Comparison of ENCODE assay signal across 1 cellular context in the genomic region with DNA sequence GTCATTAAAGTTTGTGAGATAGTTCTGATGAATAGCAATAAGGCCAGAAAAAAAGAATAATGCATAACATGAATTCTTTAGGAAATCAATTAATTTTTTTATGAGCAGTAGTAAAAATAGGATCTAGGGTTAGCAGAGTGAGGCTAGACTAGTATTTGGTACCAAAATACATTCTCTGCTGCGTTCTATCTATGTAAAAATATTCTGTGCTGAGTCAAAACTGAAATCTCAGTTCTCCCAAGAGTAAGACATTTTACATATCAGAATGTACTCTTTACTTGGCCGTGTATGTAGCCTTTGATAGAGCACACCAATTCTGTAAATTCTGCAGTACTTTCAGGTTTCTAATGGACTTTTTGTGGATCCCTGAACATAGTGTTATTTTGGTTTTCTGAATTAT.
TF ChIP-seq lines count a peak whose summit lies in the region.

No MANE protein-coding gene starts in this region.

TF ChIP-seq in GM23338, 12 proteins besides CTCF, POLR2A, EP300 and RAD21 (continued from another document):
- TF ChIP-seq, protein P1, sequence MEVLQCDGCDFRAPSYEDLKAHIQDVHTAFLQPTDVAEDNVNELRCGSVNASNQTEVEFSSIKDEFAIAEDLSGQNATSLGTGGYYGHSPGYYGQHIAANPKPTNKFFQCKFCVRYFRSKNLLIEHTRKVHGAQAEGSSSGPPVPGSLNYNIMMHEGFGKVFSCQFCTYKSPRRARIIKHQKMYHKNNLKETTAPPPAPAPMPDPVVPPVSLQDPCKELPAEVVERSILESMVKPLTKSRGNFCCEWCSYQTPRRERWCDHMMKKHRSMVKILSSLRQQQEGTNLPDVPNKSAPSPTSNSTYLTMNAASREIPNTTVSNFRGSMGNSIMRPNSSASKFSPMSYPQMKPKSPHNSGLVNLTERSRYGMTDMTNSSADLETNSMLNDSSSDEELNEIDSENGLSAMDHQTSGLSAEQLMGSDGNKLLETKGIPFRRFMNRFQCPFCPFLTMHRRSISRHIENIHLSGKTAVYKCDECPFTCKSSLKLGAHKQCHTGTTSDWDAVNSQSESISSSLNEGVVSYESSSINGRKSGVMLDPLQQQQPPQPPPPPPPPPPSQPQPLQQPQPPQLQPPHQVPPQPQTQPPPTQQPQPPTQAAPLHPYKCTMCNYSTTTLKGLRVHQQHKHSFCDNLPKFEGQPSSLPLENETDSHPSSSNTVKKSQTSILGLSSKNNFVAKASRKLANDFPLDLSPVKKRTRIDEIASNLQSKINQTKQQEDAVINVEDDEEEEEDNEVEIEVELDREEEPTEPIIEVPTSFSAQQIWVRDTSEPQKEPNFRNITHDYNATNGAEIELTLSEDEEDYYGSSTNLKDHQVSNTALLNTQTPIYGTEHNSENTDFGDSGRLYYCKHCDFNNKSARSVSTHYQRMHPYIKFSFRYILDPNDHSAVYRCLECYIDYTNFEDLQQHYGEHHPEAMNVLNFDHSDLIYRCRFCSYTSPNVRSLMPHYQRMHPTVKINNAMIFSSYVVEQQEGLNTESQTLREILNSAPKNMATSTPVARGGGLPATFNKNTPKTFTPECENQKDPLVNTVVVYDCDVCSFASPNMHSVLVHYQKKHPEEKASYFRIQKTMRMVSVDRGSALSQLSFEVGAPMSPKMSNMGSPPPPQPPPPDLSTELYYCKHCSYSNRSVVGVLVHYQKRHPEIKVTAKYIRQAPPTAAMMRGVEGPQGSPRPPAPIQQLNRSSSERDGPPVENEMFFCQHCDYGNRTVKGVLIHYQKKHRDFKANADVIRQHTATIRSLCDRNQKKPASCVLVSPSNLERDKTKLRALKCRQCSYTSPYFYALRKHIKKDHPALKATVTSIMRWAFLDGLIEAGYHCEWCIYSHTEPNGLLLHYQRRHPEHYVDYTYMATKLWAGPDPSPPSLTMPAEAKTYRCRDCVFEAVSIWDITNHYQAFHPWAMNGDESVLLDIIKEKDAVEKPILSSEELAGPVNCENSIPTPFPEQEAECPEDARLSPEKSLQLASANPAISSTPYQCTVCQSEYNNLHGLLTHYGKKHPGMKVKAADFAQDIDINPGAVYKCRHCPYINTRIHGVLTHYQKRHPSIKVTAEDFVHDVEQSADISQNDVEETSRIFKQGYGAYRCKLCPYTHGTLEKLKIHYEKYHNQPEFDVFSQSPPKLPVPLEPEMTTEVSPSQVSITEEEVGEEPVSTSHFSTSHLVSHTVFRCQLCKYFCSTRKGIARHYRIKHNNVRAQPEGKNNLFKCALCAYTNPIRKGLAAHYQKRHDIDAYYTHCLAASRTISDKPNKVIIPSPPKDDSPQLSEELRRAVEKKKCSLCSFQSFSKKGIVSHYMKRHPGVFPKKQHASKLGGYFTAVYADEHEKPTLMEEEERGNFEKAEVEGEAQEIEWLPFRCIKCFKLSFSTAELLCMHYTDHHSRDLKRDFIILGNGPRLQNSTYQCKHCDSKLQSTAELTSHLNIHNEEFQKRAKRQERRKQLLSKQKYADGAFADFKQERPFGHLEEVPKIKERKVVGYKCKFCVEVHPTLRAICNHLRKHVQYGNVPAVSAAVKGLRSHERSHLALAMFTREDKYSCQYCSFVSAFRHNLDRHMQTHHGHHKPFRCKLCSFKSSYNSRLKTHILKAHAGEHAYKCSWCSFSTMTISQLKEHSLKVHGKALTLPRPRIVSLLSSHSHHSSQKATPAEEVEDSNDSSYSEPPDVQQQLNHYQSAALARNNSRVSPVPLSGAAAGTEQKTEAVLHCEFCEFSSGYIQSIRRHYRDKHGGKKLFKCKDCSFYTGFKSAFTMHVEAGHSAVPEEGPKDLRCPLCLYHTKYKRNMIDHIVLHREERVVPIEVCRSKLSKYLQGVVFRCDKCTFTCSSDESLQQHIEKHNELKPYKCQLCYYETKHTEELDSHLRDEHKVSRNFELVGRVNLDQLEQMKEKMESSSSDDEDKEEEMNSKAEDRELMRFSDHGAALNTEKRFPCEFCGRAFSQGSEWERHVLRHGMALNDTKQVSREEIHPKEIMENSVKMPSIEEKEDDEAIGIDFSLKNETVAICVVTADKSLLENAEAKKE (CRISPR knock-in tag; IDR thresholded peaks at IDR 0.05), result no peak
- TF ChIP-seq STAT1 (IDR thresholded peaks at IDR 0.05; ENCODE audit: unreplicated experiment) (no peak), CREB1 (CRISPR knock-in tag; IDR thresholded peaks at IDR 0.05; ENCODE audit: low read depth) (no peak), ZNF331 (CRISPR knock-in tag; IDR thresholded peaks at IDR 0.05; ENCODE audit: low read depth) (no peak)
